ENCODE assay signal across 1 cellular context in genomic region chr13:98189841-98190505, GRCh38.
TF ChIP-seq lines count a peak whose summit lies in the region.

No MANE protein-coding gene starts in this region.

TF ChIP-seq in GM12878, 131 proteins besides CTCF, POLR2A, EP300 and RAD21 (continued from another document):
- no peak for TF ChIP-seq TCF7 (IDR thresholded peaks at IDR 0.05; ENCODE audit: borderline replicate concordance)
- TF ChIP-seq BACH1 (IDR thresholded peaks at IDR 0.05; ENCODE audit: borderline replicate concordance): no peak
- no peak for TF ChIP-seq ATF3 (IDR thresholded peaks at IDR 0.05; ENCODE audit: borderline replicate concordance, extremely low read depth, low read depth, low read length)
- no peak for TF ChIP-seq HDAC6 (IDR thresholded peaks at IDR 0.05; ENCODE audit: unreplicated experiment)
